1 cellular context compared by ENCODE assay signal in genomic region chr12:124814741-124815613, GRCh38.
TF ChIP-seq lines count a peak whose summit lies in the region.

No MANE protein-coding gene starts in this region.

TF ChIP-seq in IMR-90, 13 proteins besides CTCF, POLR2A, EP300 and RAD21 (continued from another document):
- TF ChIP-seq ELK1 (IDR thresholded peaks at IDR 0.05; ENCODE audit: borderline replicate concordance, low read depth, low read length) (no peak), CHD1 (IDR thresholded peaks at IDR 0.05; ENCODE audit: low read depth, low read length) (no peak)
TF ChIP-seq in IMR-90: peak in this region for 0.
